8 cellular contexts compared by ENCODE assay signal in genomic region chr14:20697273-20698017, GRCh38. TPM values are rescaled to one million over a fixed set of nuclear protein-coding genes. Genes with fewer than 3 reads are reported as not detected.
DNase-seq lines count a peak whose midpoint lies in the region; ATAC-seq, FAIRE-seq and TF ChIP-seq lines count a peak whose summit lies in the region.

No MANE protein-coding gene starts in this region.

- H3K36me3 Mint-ChIP-seq in activated naive CD4-positive, alpha-beta T cell treated with anti-CD3 and anti-CD28 coated beads, Interleukin-2, amount 10 ng/mL, durations not matched to agents 7 days and 5 days, result no peaks in the 10 kb centered on the region

- TF ChIP-seq RAD21 in SK-N-SH (IDR thresholded peaks at IDR 0.05; ENCODE audit: low read length), result peak; percentile 73

- H3K4me3 ChIP-seq in SK-N-SH (ENCODE audit: low read depth in 2 of 2, low read length in 1 of 2) (no peak overlapping the region; a peak in 1 of 4 replicates), prostate gland (no peak overlapping the region)

- no peak overlapping the region for H3K27ac Mint-ChIP-seq in activated naive CD4-positive, alpha-beta T cell treated with anti-CD3 and anti-CD28 coated beads, Interleukin-2, amount 10 ng/mL, durations not matched to agents 7 days and 5 days

- DNase-seq in HUDEP-2 (lab: John Stamatoyannopoulos, UW; ENCODE audit: unreplicated experiment in 76 of 76) (peak in 71 of 76 experiments; percentile 6 to 86 (median 64)), SK-N-SH (peak; percentile 59), Right ventricle myocardium superior (peak; percentile 68), prostate gland (ENCODE audit: low spot score) (peak; percentile 42)
- peak; percentile 78 for DNase-seq in activated naive CD4-positive, alpha-beta T cell treated with anti-CD3 and anti-CD28 coated beads, Interleukin-2, amount 10 ng/mL, durations not matched to agents 7 days and 5 days

- ATAC-seq in Right ventricle myocardium superior (ENCODE audit: poor library complexity) (peak; percentile 94), GM19455 (IDR thresholded peaks at IDR 0.05; ENCODE audit: unreplicated experiment) (no peak), GM21381 (IDR thresholded peaks at IDR 0.05; ENCODE audit: unreplicated experiment) (no peak)

- intact Hi-C loops in Right ventricle myocardium superior (cut with DNase I) (loop anchor here (5.0 to 10.0 kb wide), 2 partner anchors 277 to 410 kb away; no protein-coding TSS in a partner anchor), prostate gland (cut with DNase I) (loop anchor here (5.0 to 10.0 kb wide), 3 partner anchors 160 to 270 kb away; no protein-coding TSS in a partner anchor)

- no peak for TF ChIP-seq POLR2A in prostate gland (IDR thresholded peaks at IDR 0.05)

- H3K27me3 ChIP-seq in SK-N-SH (ENCODE audit: insufficient read depth), result no peaks in the 10 kb centered on the region; the same call in 1 of the 2 replicates
- H3K27me3 ChIP-seq in prostate gland (replicated peaks; ENCODE audit: insufficient read depth), result no peaks in the 10 kb centered on the region

- H3K9me3 Mint-ChIP-seq in activated naive CD4-positive, alpha-beta T cell treated with anti-CD3 and anti-CD28 coated beads, Interleukin-2, amount 10 ng/mL, durations not matched to agents 7 days and 5 days, result no peaks in the 10 kb centered on the region

- H3K9me3 ChIP-seq in SK-N-SH, result no peaks in the 10 kb centered on the region
- no peaks in the 10 kb centered on the region for H3K9me3 ChIP-seq in prostate gland

- H3K79me2 ChIP-seq in SK-N-SH (ENCODE audit: insufficient read depth), result no peaks in the 10 kb centered on the region

- no peak overlapping the region for H3K4me3 Mint-ChIP-seq in activated naive CD4-positive, alpha-beta T cell treated with anti-CD3 and anti-CD28 coated beads, Interleukin-2, amount 10 ng/mL, durations not matched to agents 7 days and 5 days

- peak; percentile 75 for TF ChIP-seq CTCF in SK-N-SH (IDR thresholded peaks at IDR 0.05)
- TF ChIP-seq CTCF in prostate gland (IDR thresholded peaks at IDR 0.05), result peak; percentile 42 to 84 (median 62)

- no peaks in the 10 kb centered on the region for H3K9me2 ChIP-seq in SK-N-SH

- no peak overlapping the region for H3K4me2 ChIP-seq in SK-N-SH

- peaks cover 12% of the 10 kb centered on the region for H3K27me3 Mint-ChIP-seq in activated naive CD4-positive, alpha-beta T cell treated with anti-CD3 and anti-CD28 coated beads, Interleukin-2, amount 10 ng/mL, durations not matched to agents 7 days and 5 days

- H2AFZ ChIP-seq in SK-N-SH (ENCODE audit: low read depth), result peak overlapping the region; percentile 52; the same call in 1 of the 2 replicates

- WGBS in SK-N-SH (ENCODE audit: low lambda C conversion rate), result 18% methylated on average over 6 of the region's 6 CpGs
- WGBS in prostate gland, result 40% methylated on average over 6 of the region's 6 CpGs

- no peak overlapping the region for H3K27ac ChIP-seq in SK-N-SH (ENCODE audit: low read depth in 2 of 2, low read length in 1 of 2)
- no peak overlapping the region for H3K27ac ChIP-seq in prostate gland

- CTCF ChIA-PET in SK-N-SH (lab: Yijun Ruan, JAX), result interaction anchor here (0.6 to 2.6 kb wide), 8 partner anchors 11 to 371 kb away, joined by 3 to 15 read pairs (median 4); no protein-coding TSS in a partner anchor
- CTCF ChIA-PET in activated naive CD4-positive, alpha-beta T cell treated with anti-CD3 and anti-CD28 coated beads, Interleukin-2, amount 10 ng/mL, durations not matched to agents 7 days and 5 days (lab: Charles Lee), result interaction anchor here (0.6 to 3.7 kb wide), 21 partner anchors 13 to 274 kb away, joined by 3 to 38 read pairs (median 5); partner anchors contain the start of genes RNASE4 and RNASE6

- peak; percentile 73 for FAIRE-seq in G401.6 (lab: Jason Lieb, UNC)

- no peaks in the 10 kb centered on the region for H4K20me1 ChIP-seq in SK-N-SH (ENCODE audit: insufficient read depth)

- POLR2A ChIA-PET in SK-N-SH (lab: Yijun Ruan, JAX), result no interaction called here

- H3K9ac ChIP-seq in SK-N-SH, result no peak overlapping the region

- H3K36me3 ChIP-seq in SK-N-SH (replicated peaks in 1 of 2; ENCODE audit: control insufficient read depth in 1 of 2, insufficient read depth in 2 of 2, low read length in 1 of 2) (peaks cover 0 to 6% of the 10 kb centered on the region in 2 experiments), prostate gland (peaks cover 0 to 5% of the 10 kb centered on the region in 2 donors)

- no peak for TF ChIP-seq EP300 in SK-N-SH (IDR thresholded peaks at IDR 0.05; ENCODE audit: borderline replicate concordance in 1 of 2, low read depth in 1 of 2, low read length in 1 of 2)

- no peaks in the 10 kb centered on the region for H3K4me1 Mint-ChIP-seq in activated naive CD4-positive, alpha-beta T cell treated with anti-CD3 and anti-CD28 coated beads, Interleukin-2, amount 10 ng/mL, durations not matched to agents 7 days and 5 days

- peaks cover 3% of the 10 kb centered on the region for H3F3A ChIP-seq in SK-N-SH (replicated peaks; ENCODE audit: insufficient read depth)

- H3K4me1 ChIP-seq in SK-N-SH (ENCODE audit: control insufficient read depth in 1 of 2, insufficient read depth in 2 of 2, low read depth in 1 of 2, low read length in 1 of 2) (no peaks in the 10 kb centered on the region), prostate gland (replicated peaks) (no peaks in the 10 kb centered on the region)

TF ChIP-seq in SK-N-SH, 30 proteins besides CTCF, POLR2A, EP300 and RAD21:
- TF ChIP-seq SMC3 (IDR thresholded peaks at IDR 0.05; ENCODE audit: low read depth, low read length) (peak; percentile 67), GABPA (IDR thresholded peaks at IDR 0.05; ENCODE audit: low read depth) (no peak)

RNA-seq across cellular contexts. Expression of gene ANG, which starts 8.9 kb away (rescaled TPM):
- 3.6 and 3.9 TPM in 2 replicates for polyA plus RNA-seq in SK-N-SH (2012; rRNA removed)
- polyA plus RNA-seq in SK-N-SH (2012; cell fraction: cytosol; rRNA removed), result 3.6 and 4.0 TPM in 2 replicates
- polyA plus RNA-seq in SK-N-SH (2012; cell fraction: nucleus; rRNA removed), result 2.2 and 3.0 TPM in 2 replicates
- total RNA-seq in Right ventricle myocardium superior, result 5.3 TPM
- total RNA-seq in prostate gland, result 10 to 100 TPM; 58.6 to 78.2 TPM

RNA-seq across cellular contexts. Expression of gene RNASE4, which starts 13.1 kb away (rescaled TPM):
- 11.6 and 12.4 TPM in 2 replicates for polyA plus RNA-seq in SK-N-SH (2012; rRNA removed)
- polyA plus RNA-seq in SK-N-SH (2012; cell fraction: cytosol; rRNA removed), result 7.3 and 10.8 TPM in 2 replicates
- polyA plus RNA-seq in SK-N-SH (2012; cell fraction: nucleus; rRNA removed), result 4.0 and 6.2 TPM in 2 replicates
- 9.4 TPM for total RNA-seq in Right ventricle myocardium superior
- 100 to 1,000 TPM in 1 of 2 donors, 10 to 100 TPM in 1; 71.6 to 150 TPM for total RNA-seq in prostate gland

RNA-seq across cellular contexts. Expression of gene EDDM3A, which starts 48.2 kb away (rescaled TPM):
- polyA plus RNA-seq in SK-N-SH (2012; rRNA removed), result not detected in 2 replicates
- not detected in 2 replicates for polyA plus RNA-seq in SK-N-SH (2012; cell fraction: cytosol; rRNA removed)
- not detected in 2 replicates for polyA plus RNA-seq in SK-N-SH (2012; cell fraction: nucleus; rRNA removed)
- total RNA-seq in Right ventricle myocardium superior (not detected), prostate gland (not detected)

RNA-seq across cellular contexts. Expression of gene OR6S1, which starts 56.0 kb away (rescaled TPM):
- polyA plus RNA-seq in SK-N-SH (2012; rRNA removed), result not detected in 2 replicates
- polyA plus RNA-seq in SK-N-SH (2012; cell fraction: cytosol; rRNA removed), result not detected in 2 replicates
- polyA plus RNA-seq in SK-N-SH (2012; cell fraction: nucleus; rRNA removed), result not detected in 2 replicates
- total RNA-seq in Right ventricle myocardium superior (not detected), prostate gland (not detected)
